ENCODE assay signal across 18 cellular contexts in genomic region chr4:150464523-150464922, GRCh38.
"Had no signal": no experiment of that assay in that cellular context is flagged by ENCODE, and none has a peak within 500 bp of the region (broad histone marks: within the 10 kb centered on the region; RNA-seq: fewer than 3 reads in every experiment).

No MANE protein-coding gene starts in this region.

- H3K4me3 Mint-ChIP-seq: endodermal cell; naive thymus-derived CD8-positive, alpha-beta T cell; neural crest cell had no signal

- H3K9me3 ChIP-seq: right atrium auricular region, sigmoid colon had no signal

- H3K79me2 ChIP-seq: hepatocyte had no signal

- ATAC-seq: left lobe of liver; naive thymus-derived CD8-positive, alpha-beta T cell had no signal

- H3K36me3 ChIP-seq: right atrium auricular region had no signal

- H3K27ac Mint-ChIP-seq: endodermal cell; naive thymus-derived CD8-positive, alpha-beta T cell had no signal

- H3K4me2 ChIP-seq: hepatocyte had no signal

- H3K4me1 ChIP-seq: right atrium auricular region had no signal

- H2AFZ ChIP-seq: hepatocyte had no signal

- H3K27me3 ChIP-seq: hepatocyte, right atrium auricular region, sigmoid colon had no signal

- H3K4me3 ChIP-seq: coronary artery, hepatocyte, right atrium auricular region, sigmoid colon had no signal

- H3K27me3 Mint-ChIP-seq: naive thymus-derived CD8-positive, alpha-beta T cell had no signal

- DNase-seq: effector CD4-positive, alpha-beta T cell; endodermal cell; erythroblast; foreskin melanocyte; head of caudate nucleus; mammary epithelial cell; naive thymus-derived CD8-positive, alpha-beta T cell; posterior cingulate gyrus; sigmoid colon; small intestine; stimulated activated CD4-positive, alpha-beta T cell treated with anti-CD3 and anti-CD28 coated beads, Interleukin-12 subunit alpha, Interleukin-12 subunit beta, amount 100 ng/mL, for 4 hours; stimulated activated naive CD4-positive, alpha-beta T cell treated with Interleukin-2 at 50 U/mL for 16 hours; trophoblast cell had no signal

- H3K4me1 Mint-ChIP-seq: endodermal cell, neural crest cell had no signal

- H3K27ac ChIP-seq: coronary artery, hepatocyte, right atrium auricular region, sigmoid colon had no signal
